ENCODE assay signal across 22 cellular contexts in the genomic region with DNA sequence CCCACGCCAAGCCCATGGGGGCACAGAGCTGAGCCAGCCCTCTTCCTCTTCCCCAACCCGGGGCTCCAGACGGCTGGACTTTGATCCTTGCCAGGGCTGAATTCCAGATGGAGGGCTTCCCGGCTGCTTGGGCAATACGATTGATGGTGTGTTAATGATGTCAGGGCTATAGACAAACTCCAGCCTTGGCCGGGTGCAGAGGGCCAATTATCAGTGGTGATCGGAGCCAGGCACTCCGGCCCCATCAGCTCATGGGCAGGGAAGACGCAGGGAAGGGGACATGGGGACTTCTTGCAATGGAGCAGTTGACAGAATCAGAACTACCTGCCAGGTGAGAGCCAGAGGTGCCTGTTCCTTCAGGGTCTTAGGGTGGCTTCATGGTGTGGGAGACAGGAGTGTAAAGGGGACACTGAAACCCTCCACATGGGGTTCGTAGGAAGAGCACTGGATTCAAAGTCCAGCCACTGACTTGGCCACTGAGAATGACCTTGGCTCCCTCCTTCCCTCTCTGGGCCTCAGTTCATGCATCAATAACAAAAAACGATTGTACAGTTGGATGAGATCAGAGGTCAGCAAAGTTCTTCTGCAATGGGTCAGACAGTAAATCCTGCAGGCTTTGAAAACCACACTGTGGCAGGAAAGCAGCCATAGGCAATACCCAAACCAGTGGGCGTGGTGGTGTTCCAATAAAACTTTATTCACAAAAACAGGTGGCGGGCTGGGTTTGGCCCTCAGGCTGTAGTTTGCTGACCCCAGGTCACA.
DNase-seq lines count a peak whose midpoint lies in the region; ATAC-seq, FAIRE-seq and TF ChIP-seq lines count a peak whose summit lies in the region.
"Had no signal": no experiment of that assay in that cellular context is flagged by ENCODE, and none has a peak within 500 bp of the region (broad histone marks: within the 10 kb centered on the region; RNA-seq: fewer than 3 reads in every experiment).

No MANE protein-coding gene starts in this region.

- 28% methylated on average over 13 of the region's 13 CpGs for WGBS in pancreas, 2 donors

- H3K4me3 ChIP-seq in pancreas = no peak overlapping the region
- H3K4me3 ChIP-seq: smooth muscle cell, thoracic aorta had no signal

- H3K9me3 Mint-ChIP-seq in osteocyte (ENCODE audit: unreplicated experiment) (peaks cover 5% of the 10 kb centered on the region), HFFc6 (peaks cover 6% of the 10 kb centered on the region)
- H3K9me3 Mint-ChIP-seq in stimulated activated naive CD8-positive, alpha-beta T cell treated with anti-CD3 and anti-CD28 coated beads, Interleukin-15, amount 100 ng/mL, for 72 hours = peaks cover 6 to 7% of the 10 kb centered on the region in 2 donors

- no peaks in the 10 kb centered on the region for H3K27me3 ChIP-seq in pancreas

- peaks cover 2% of the 10 kb centered on the region for H3K36me3 Mint-ChIP-seq in osteocyte (ENCODE audit: unreplicated experiment)
- 0 out of 2 replicates have a peak, but pooled peaks cover 4% of the 10 kb centered on the region for H3K36me3 Mint-ChIP-seq in HFFc6 (ENCODE audit: low read depth)
- H3K36me3 Mint-ChIP-seq: activated CD4-positive, alpha-beta memory T cell treated with anti-CD3 and anti-CD28 coated beads for 36 hours had no signal

- no peak overlapping the region for H3K27ac ChIP-seq in pancreas
- H3K27ac ChIP-seq: C4-2B, thoracic aorta had no signal

- peak; percentile 37 for DNase-seq in HuH-7 (ENCODE audit: low spot score)
- peak in 35 of 56 donors; percentile 2 to 81 (median 35) for DNase-seq in amygdala (lab: John Stamatoyannopoulos, UW)
- peak; percentile 20 for DNase-seq in globus pallidus (ENCODE audit: low spot score)
- DNase-seq in pancreas = peak in 3 of 6 donors; percentile 26 to 56 (median 56)
- no peak for DNase-seq in osteocyte (ENCODE audit: extremely low spot score, unreplicated experiment)
- no peak for DNase-seq in HFFc6
- DNase-seq in stimulated activated naive CD8-positive, alpha-beta T cell treated with anti-CD3 and anti-CD28 coated beads, Interleukin-15, amount 100 ng/mL, for 72 hours = no peak
- DNase-seq: activated CD4-positive, alpha-beta memory T cell treated with anti-CD3 and anti-CD28 coated beads for 36 hours; activated effector memory CD4-positive, alpha-beta T cell treated with anti-CD3 and anti-CD28 coated beads, Interleukin-2, amount 50 U/mL, for 16 hours; dermis blood vessel endothelial cell; foreskin melanocyte; midbrain; NCI-H1436 treated with DMSO at 0.1 percent for 48 hours; NCI-H774; stimulated activated naive B cell treated with anti-CD40 and anti-IgM and Interleukin-4, amounts not matched to agents 10 μg/mL and 1 μg/mL and 100 μg/mL, for 72 hours; T1000 had no signal

- no peak for FAIRE-seq in pancreas (lab: Jason Lieb, UNC)

- H3K27me3 Mint-ChIP-seq in osteocyte (ENCODE audit: unreplicated experiment) = no peaks in the 10 kb centered on the region
- peaks cover 8% of the 10 kb centered on the region for H3K27me3 Mint-ChIP-seq in HFFc6 (ENCODE audit: insufficient read depth)
- H3K27me3 Mint-ChIP-seq in stimulated activated naive CD8-positive, alpha-beta T cell treated with anti-CD3 and anti-CD28 coated beads, Interleukin-15, amount 100 ng/mL, for 72 hours = no peaks in the 10 kb centered on the region

- H3K9me3 ChIP-seq in pancreas = no peaks in the 10 kb centered on the region

- H3K4me1 ChIP-seq in pancreas = no peaks in the 10 kb centered on the region

- intact Hi-C loops in pancreas (cut with DNase I) = no loop called here

- ATAC-seq in pancreas = peak; percentile 50 to 64 (median 60)
- no peak for ATAC-seq in HG02798 (IDR thresholded peaks at IDR 0.05; ENCODE audit: poor library complexity, unreplicated experiment)
- ATAC-seq in stimulated activated naive CD8-positive, alpha-beta T cell treated with anti-CD3 and anti-CD28 coated beads, Interleukin-15, amount 100 ng/mL, for 72 hours = no peak
- ATAC-seq: stimulated activated naive B cell treated with anti-CD40 and anti-IgM and Interleukin-4, amounts not matched to agents 10 μg/mL and 1 μg/mL and 100 μg/mL, for 72 hours had no signal

- H3K4me3 Mint-ChIP-seq in osteocyte (ENCODE audit: unreplicated experiment) (no peak overlapping the region), HFFc6 (no peak overlapping the region)
- H3K4me3 Mint-ChIP-seq in stimulated activated naive CD8-positive, alpha-beta T cell treated with anti-CD3 and anti-CD28 coated beads, Interleukin-15, amount 100 ng/mL, for 72 hours = no peak overlapping the region
- H3K4me3 Mint-ChIP-seq: activated CD4-positive, alpha-beta memory T cell treated with anti-CD3 and anti-CD28 coated beads for 36 hours; IgD-negative memory B cell; nephron; stimulated activated naive B cell treated with anti-CD40 and anti-IgM and Interleukin-4, amounts not matched to agents 10 μg/mL and 1 μg/mL and 100 μg/mL, for 72 hours had no signal

- no peak for TF ChIP-seq CTCF in pancreas (IDR thresholded peaks at IDR 0.05)
- TF ChIP-seq CTCF in osteocyte (IDR thresholded peaks at IDR 0.05) = no peak
- TF ChIP-seq CTCF in HFFc6 (IDR thresholded peaks at IDR 0.05) = no peak

- no peaks in the 10 kb centered on the region for H3K36me3 ChIP-seq in pancreas
- H3K36me3 ChIP-seq: thoracic aorta had no signal

- H3K4me1 Mint-ChIP-seq in osteocyte (ENCODE audit: unreplicated experiment) = peaks cover 5% of the 10 kb centered on the region
- H3K4me1 Mint-ChIP-seq in HFFc6 (ENCODE audit: low read depth) = peaks cover 6% of the 10 kb centered on the region
- no peaks in the 10 kb centered on the region for H3K4me1 Mint-ChIP-seq in stimulated activated naive CD8-positive, alpha-beta T cell treated with anti-CD3 and anti-CD28 coated beads, Interleukin-15, amount 100 ng/mL, for 72 hours
- H3K4me1 Mint-ChIP-seq: IgD-negative memory B cell; nephron; stimulated activated naive B cell treated with anti-CD40 and anti-IgM and Interleukin-4, amounts not matched to agents 10 μg/mL and 1 μg/mL and 100 μg/mL, for 72 hours had no signal

- H3K27ac Mint-ChIP-seq in osteocyte (ENCODE audit: unreplicated experiment) (no peak overlapping the region), HFFc6 (no peak overlapping the region)
- no peak overlapping the region for H3K27ac Mint-ChIP-seq in stimulated activated naive CD8-positive, alpha-beta T cell treated with anti-CD3 and anti-CD28 coated beads, Interleukin-15, amount 100 ng/mL, for 72 hours
- H3K27ac Mint-ChIP-seq: activated CD4-positive, alpha-beta memory T cell treated with anti-CD3 and anti-CD28 coated beads for 36 hours; nephron; stimulated activated naive B cell treated with anti-CD40 and anti-IgM and Interleukin-4, amounts not matched to agents 10 μg/mL and 1 μg/mL and 100 μg/mL, for 72 hours had no signal

Comparison
In these comparisons a context has a peak if more than half of its experiments do, and no peak if none do; other contexts are left out.
1. DNase-seq: peak in HuH-7 (single experiment), amygdala (35 of 56) and globus pallidus (single experiment); none in osteocyte (single experiment), HFFc6 (single experiment) and stimulated activated naive CD8-positive, alpha-beta T cell treated with anti-CD3 and anti-CD28 coated beads, Interleukin-15, amount 100 ng/mL, for 72 hours (0 of 2).
2. ATAC-seq: peak in pancreas (4 of 4); none in HG02798 (single experiment) and stimulated activated naive CD8-positive, alpha-beta T cell treated with anti-CD3 and anti-CD28 coated beads, Interleukin-15, amount 100 ng/mL, for 72 hours (single experiment).